In genomic region chr11:59560290-59560701, GRCh38 we compare ENCODE assay signal across 8 cellular contexts. TPM values are rescaled to one million over a fixed set of nuclear protein-coding genes. Genes with fewer than 3 reads are reported as not detected.
DNase-seq lines count a peak whose midpoint lies in the region; ATAC-seq and TF ChIP-seq lines count a peak whose summit lies in the region.

No MANE protein-coding gene starts in this region.

- H3K27me3 Mint-ChIP-seq in IgD-negative memory B cell (peaks cover 11% of the 10 kb centered on the region), neural progenitor cell (ENCODE audit: insufficient read depth, low read depth) (peaks cover 45% of the 10 kb centered on the region)

- POLR2A ChIA-PET in PC-9 (lab: Charles Lee; ENCODE audit: unreplicated experiment) = no interaction called here

- peaks cover 28% of the 10 kb centered on the region for H3K4me1 ChIP-seq in PC-9 (replicated peaks; ENCODE audit: insufficient read depth)
- H3K4me1 ChIP-seq in neural progenitor cell = no peaks in the 10 kb centered on the region

- H3K27ac Mint-ChIP-seq in IgD-negative memory B cell (peak overlapping the region; percentile 97 to 100 (median 99)), neural progenitor cell (peak overlapping the region; percentile 100)

- no peak overlapping the region for H3K9ac ChIP-seq in neural progenitor cell

- H3K36me3 Mint-ChIP-seq in IgD-negative memory B cell (no peaks in the 10 kb centered on the region), neural progenitor cell (peaks cover 3% of the 10 kb centered on the region)

- DNase-seq in PC-9 (peak; percentile 75 to 84), foreskin fibroblast (peak; percentile 47 to 79), neural progenitor cell (ENCODE audit: low spot score) (peak; percentile 85)
- peak; percentile 41 for DNase-seq in activated T-helper 9 cell treated with anti-CD3 and anti-CD28 coated beads, Interleukin-2, amount 50 U/mL, for 16 hours (ENCODE audit: low read depth)

- H3K27me3 ChIP-seq in PC-9 (ENCODE audit: insufficient read depth, low read depth) (no peaks in the 10 kb centered on the region), neural progenitor cell (no peaks in the 10 kb centered on the region)

- H3K4me3 ChIP-seq in PC-9 = peak overlapping the region; percentile 79
- H3K4me3 ChIP-seq in foreskin fibroblast (ENCODE audit: low read depth in 1 of 2, low read length in 2 of 2) = peak overlapping the region; percentile 67 to 100
- peak overlapping the region; percentile 96 for H3K4me3 ChIP-seq in neural progenitor cell

- H3K9me3 ChIP-seq in PC-9 (ENCODE audit: insufficient read depth, low read depth) (no peaks in the 10 kb centered on the region), neural progenitor cell (ENCODE audit: low read depth) (no peaks in the 10 kb centered on the region)

- H3K4me1 Mint-ChIP-seq in IgD-negative memory B cell = peaks cover 28 to 37% (median 36%) of the 10 kb centered on the region in 3 donors
- H3K4me1 Mint-ChIP-seq in neural progenitor cell = peaks cover 44% of the 10 kb centered on the region

- H4K20me1 ChIP-seq in PC-9 (ENCODE audit: insufficient read depth) = peaks cover 4% of the 10 kb centered on the region; the same call in 1 of the 2 replicates
- no peaks in the 10 kb centered on the region for H4K20me1 ChIP-seq in neural progenitor cell (ENCODE audit: low read depth)

- intact Hi-C loops in PC-9 (cut with micrococcal nuclease; ENCODE audit: unreplicated experiment) = loop anchor here (1.0 to 5.0 kb wide), 3 partner anchors 9 to 1761 kb away; no protein-coding TSS in a partner anchor

- no TSS peak for BruUV-seq in PC-9 (replicated peaks; lab: Mats Ljungman, UMichigan)

- H3K9me3 Mint-ChIP-seq in IgD-negative memory B cell = peaks cover 0 to 3% (median 0%) of the 10 kb centered on the region in 3 donors
- H3K9me3 Mint-ChIP-seq in neural progenitor cell = peaks cover 4% of the 10 kb centered on the region

- H3K79me2 ChIP-seq in PC-9 (ENCODE audit: low read depth) (no peaks in the 10 kb centered on the region), neural progenitor cell (ENCODE audit: low read depth) (no peaks in the 10 kb centered on the region)

- H3K4me2 ChIP-seq in PC-9 = peak overlapping the region; percentile 85
- peak overlapping the region; percentile 79 for H3K4me2 ChIP-seq in neural progenitor cell

- peak overlapping the region; percentile 95 to 99 (median 98) for H3K4me3 Mint-ChIP-seq in IgD-negative memory B cell
- H3K4me3 Mint-ChIP-seq in neural progenitor cell = peak overlapping the region; percentile 90

- ATAC-seq in GM21390 (IDR thresholded peaks at IDR 0.05; ENCODE audit: unreplicated experiment) = peak; percentile 28

- no peaks in the 10 kb centered on the region for H3K9me2 ChIP-seq in PC-9 (ENCODE audit: insufficient read depth)

- H3F3A ChIP-seq in PC-9 (ENCODE audit: insufficient read depth, low read depth) (peaks cover 69% of the 10 kb centered on the region), neural progenitor cell (ENCODE audit: low read depth) (peaks cover 64% of the 10 kb centered on the region)

- CTCF ChIA-PET in PC-9 (lab: Charles Lee) = interaction anchor here (0.7 kb wide), 1 partner anchor 389 kb away, joined by 3 read pairs; no protein-coding TSS in a partner anchor

- peak overlapping the region; percentile 94 for H2AFZ ChIP-seq in PC-9
- peak overlapping the region; percentile 90 for H2AFZ ChIP-seq in neural progenitor cell (replicated peaks)

- TF ChIP-seq CTCF in C4-2B (conservative IDR thresholded peaks at IDR 0.05) (no peak), PC-9 (conservative IDR thresholded peaks at IDR 0.05) (no peak), foreskin fibroblast (IDR thresholded peaks at IDR 0.05; ENCODE audit: low read depth, low read length) (no peak), neural progenitor cell (IDR thresholded peaks at IDR 0.05) (no peak)

- H3K27ac ChIP-seq in C4-2B (peak overlapping the region; percentile 84), PC-9 (peak overlapping the region; percentile 84), neural progenitor cell (no peak overlapping the region), temporal lobe (ENCODE audit: low read depth, low read length) (peak overlapping the region; percentile 96)

- H3K36me3 ChIP-seq in PC-9 (ENCODE audit: low read depth) (no peaks in the 10 kb centered on the region), neural progenitor cell (no peaks in the 10 kb centered on the region)

RNA-seq across cellular contexts. Expression of gene OR4D9, which starts 49.0 kb away (rescaled TPM):
- not detected for polyA plus RNA-seq in IgD-negative memory B cell
- total RNA-seq in PC-9 (2021) (not detected in 2 replicates), neural progenitor cell (ENCODE audit: low replicate concordance) (not detected in 2 replicates), temporal lobe (not detected)

RNA-seq across cellular contexts. Expression of gene OSBP, which starts 55.3 kb away (rescaled TPM):
- polyA plus RNA-seq in IgD-negative memory B cell = 15.3 TPM
- total RNA-seq in PC-9 (2021) = 40.4 and 49.7 TPM in 2 replicates
- total RNA-seq in neural progenitor cell (ENCODE audit: low replicate concordance) = 20.1 and 22.7 TPM in 2 replicates
- 34.9 TPM for total RNA-seq in temporal lobe

RNA-seq across cellular contexts. Expression of gene OR4D11, which starts 56.9 kb away (rescaled TPM):
- not detected for polyA plus RNA-seq in IgD-negative memory B cell
- total RNA-seq in PC-9 (2021) (not detected in 2 replicates), neural progenitor cell (ENCODE audit: low replicate concordance) (not detected in 2 replicates), temporal lobe (not detected)
